ENCODE assay signal across 8 cellular contexts in genomic region chr11:118634435-118635236, GRCh38. TPM values are rescaled to one million over a fixed set of nuclear protein-coding genes. Genes with fewer than 3 reads are reported as not detected.
A peak's percentile ranks its signal among the peaks of the same experiment; 100 is the strongest.
DNase-seq lines count a peak whose midpoint lies in the region; TF ChIP-seq lines count a peak whose summit lies in the region.

No MANE protein-coding gene starts in this region.

- no peaks in the 10 kb centered on the region for H3K9me3 Mint-ChIP-seq in activated naive CD4-positive, alpha-beta T cell treated with anti-CD3 and anti-CD28 coated beads for 36 hours
- H3K9me3 Mint-ChIP-seq in activated naive CD4-positive, alpha-beta T cell treated with anti-CD3 and anti-CD28 coated beads, Interleukin-2, amount 10 ng/mL, durations not matched to agents 7 days and 5 days: no peaks in the 10 kb centered on the region

- H3K4me3 ChIP-seq in cardiac muscle cell: peak overlapping the region; percentile 2
- H3K4me3 ChIP-seq in parathyroid adenoma (ENCODE audit: low read depth, low read length): peak overlapping the region; percentile 34
- no peak overlapping the region for H3K4me3 ChIP-seq in SJCRH30

- H3K27ac ChIP-seq in cardiac muscle cell: peak overlapping the region; percentile 5
- no peak overlapping the region for H3K27ac ChIP-seq in parathyroid adenoma
- H3K27ac ChIP-seq in SJCRH30: no peak overlapping the region

- H3K4me2 ChIP-seq in parathyroid adenoma (ENCODE audit: low read length): peak overlapping the region; percentile 61

- H3K4me1 ChIP-seq in cardiac muscle cell (ENCODE audit: low read depth): peaks cover 12% of the 10 kb centered on the region
- H3K4me1 ChIP-seq in parathyroid adenoma: peaks cover 10% of the 10 kb centered on the region
- H3K4me1 ChIP-seq in SJCRH30: no peaks in the 10 kb centered on the region

- CTCF ChIA-PET in activated naive CD4-positive, alpha-beta T cell treated with anti-CD3 and anti-CD28 coated beads for 36 hours (lab: Charles Lee): interaction anchor here (0.9 to 2.7 kb wide), 4 partner anchors 17 to 463 kb away, joined by 3 to 7 read pairs (median 5); no protein-coding TSS in a partner anchor
- CTCF ChIA-PET in activated naive CD4-positive, alpha-beta T cell treated with anti-CD3 and anti-CD28 coated beads, Interleukin-2, amount 10 ng/mL, durations not matched to agents 7 days and 5 days (lab: Charles Lee): interaction anchor here (1.3 to 2.3 kb wide), 2 partner anchors 22 to 25 kb away, joined by 3 to 7 read pairs; no protein-coding TSS in a partner anchor

- H3K27me3 ChIP-seq in cardiac muscle cell (no peaks in the 10 kb centered on the region), parathyroid adenoma (ENCODE audit: control insufficient read depth, insufficient read depth, low read length) (no peaks in the 10 kb centered on the region), SJCRH30 (no peaks in the 10 kb centered on the region)

- H3K27ac Mint-ChIP-seq in activated naive CD4-positive, alpha-beta T cell treated with anti-CD3 and anti-CD28 coated beads for 36 hours: no peak overlapping the region
- no peak overlapping the region for H3K27ac Mint-ChIP-seq in activated naive CD4-positive, alpha-beta T cell treated with anti-CD3 and anti-CD28 coated beads, Interleukin-2, amount 10 ng/mL, durations not matched to agents 7 days and 5 days

- H3K27me3 Mint-ChIP-seq in activated naive CD4-positive, alpha-beta T cell treated with anti-CD3 and anti-CD28 coated beads for 36 hours (ENCODE audit: low read depth): no peaks in the 10 kb centered on the region
- H3K27me3 Mint-ChIP-seq in activated naive CD4-positive, alpha-beta T cell treated with anti-CD3 and anti-CD28 coated beads, Interleukin-2, amount 10 ng/mL, durations not matched to agents 7 days and 5 days: peaks cover 54% of the 10 kb centered on the region

- H3K4me3 Mint-ChIP-seq in activated naive CD4-positive, alpha-beta T cell treated with anti-CD3 and anti-CD28 coated beads for 36 hours: no peak overlapping the region
- no peak overlapping the region for H3K4me3 Mint-ChIP-seq in activated naive CD4-positive, alpha-beta T cell treated with anti-CD3 and anti-CD28 coated beads, Interleukin-2, amount 10 ng/mL, durations not matched to agents 7 days and 5 days

- H2AFZ ChIP-seq in parathyroid adenoma: peak overlapping the region; percentile 57

- TF ChIP-seq CTCF in cardiac muscle cell (IDR thresholded peaks at IDR 0.05; ENCODE audit: low read depth, low read length) (peak; percentile 18), parathyroid adenoma (IDR thresholded peaks at IDR 0.05) (no peak)

- DNase-seq in activated naive CD4-positive, alpha-beta T cell treated with anti-CD3 and anti-CD28 coated beads for 36 hours: peak; percentile 20
- DNase-seq in activated naive CD4-positive, alpha-beta T cell (lab: John Stamatoyannopoulos, UW): no peak
- DNase-seq in activated naive CD4-positive, alpha-beta T cell treated with anti-CD3 and anti-CD28 coated beads, Interleukin-2, amount 10 ng/mL, durations not matched to agents 7 days and 5 days: peak; percentile 36
- DNase-seq in cardiac muscle cell (ENCODE audit: low read depth in 1 of 2, low spot score in 1 of 2) (peak; percentile 85 to 90), SJCRH30 (no peak), activated gamma-delta T cell treated with Interleukin-2 at 50 U/mL for 16 hours (no peak)
- no peak for DNase-seq in activated CD8-positive, alpha-beta memory T cell treated with anti-CD3 and anti-CD28 coated beads for 24 hours

- H3K36me3 Mint-ChIP-seq in activated naive CD4-positive, alpha-beta T cell treated with anti-CD3 and anti-CD28 coated beads for 36 hours (ENCODE audit: low read depth): no peaks in the 10 kb centered on the region
- no peaks in the 10 kb centered on the region for H3K36me3 Mint-ChIP-seq in activated naive CD4-positive, alpha-beta T cell treated with anti-CD3 and anti-CD28 coated beads, Interleukin-2, amount 10 ng/mL, durations not matched to agents 7 days and 5 days

- intact Hi-C loops in activated naive CD4-positive, alpha-beta T cell treated with anti-CD3 and anti-CD28 coated beads for 36 hours (cut with micrococcal nuclease): no loop called here

- H3K9ac ChIP-seq in parathyroid adenoma: no peak overlapping the region

- H3K9me3 ChIP-seq in cardiac muscle cell (ENCODE audit: low read depth) (no peaks in the 10 kb centered on the region), parathyroid adenoma (ENCODE audit: control insufficient read depth, low read length) (no peaks in the 10 kb centered on the region), SJCRH30 (replicated peaks) (no peaks in the 10 kb centered on the region)

- H3K36me3 ChIP-seq in cardiac muscle cell (peaks cover 21% of the 10 kb centered on the region), parathyroid adenoma (ENCODE audit: control insufficient read depth, insufficient read depth, low read length) (no peaks in the 10 kb centered on the region), SJCRH30 (no peaks in the 10 kb centered on the region)

- no peaks in the 10 kb centered on the region for H3K4me1 Mint-ChIP-seq in activated naive CD4-positive, alpha-beta T cell treated with anti-CD3 and anti-CD28 coated beads for 36 hours (ENCODE audit: low read depth)
- no peaks in the 10 kb centered on the region for H3K4me1 Mint-ChIP-seq in activated naive CD4-positive, alpha-beta T cell treated with anti-CD3 and anti-CD28 coated beads, Interleukin-2, amount 10 ng/mL, durations not matched to agents 7 days and 5 days

- no peaks in the 10 kb centered on the region for H3K79me2 ChIP-seq in parathyroid adenoma

RNA-seq across cellular contexts. Expression of gene PHLDB1, which starts 27.2 kb away (rescaled TPM):
- total RNA-seq in activated naive CD4-positive, alpha-beta T cell treated with anti-CD3 and anti-CD28 coated beads for 36 hours: 1 to 10 TPM; 2.0 TPM
- 95.7 and 126 TPM in 2 replicates for total RNA-seq in cardiac muscle cell
- polyA plus RNA-seq in cardiac muscle cell: 56.7 and 60.2 TPM in 2 replicates
- 19.1 and 21.6 TPM in 2 replicates for total RNA-seq in SJCRH30 (2014; rRNA removed; shearing (Covaris generic))

RNA-seq across cellular contexts. Expression of gene TREH, which starts 44.8 kb away (rescaled TPM):
- not detected for total RNA-seq in activated naive CD4-positive, alpha-beta T cell treated with anti-CD3 and anti-CD28 coated beads for 36 hours
- not detected in 2 replicates for total RNA-seq in cardiac muscle cell
- 0.42 TPM in 1 of 2 replicates, not detected in the other for polyA plus RNA-seq in cardiac muscle cell
- not detected in 2 replicates for total RNA-seq in SJCRH30 (2014; rRNA removed; shearing (Covaris generic))

Comparison
In these comparisons a context has a peak if more than half of its experiments do, and no peak if none do; other contexts are left out.
1. DNase-seq: peak in activated naive CD4-positive, alpha-beta T cell treated with anti-CD3 and anti-CD28 coated beads for 36 hours (single experiment), activated naive CD4-positive, alpha-beta T cell treated with anti-CD3 and anti-CD28 coated beads, Interleukin-2, amount 10 ng/mL, durations not matched to agents 7 days and 5 days (single experiment) and cardiac muscle cell (2 of 2); none in activated naive CD4-positive, alpha-beta T cell (0 of 4), SJCRH30 (0 of 2), activated CD8-positive, alpha-beta memory T cell treated with anti-CD3 and anti-CD28 coated beads for 24 hours (single experiment) and activated gamma-delta T cell treated with Interleukin-2 at 50 U/mL for 16 hours (single experiment).